Comparison of ENCODE assay signal across 17 cellular contexts in genomic region chr5:14750712-14751111, GRCh38.
A peak's percentile ranks its signal among the peaks of the same experiment; 100 is the strongest.
DNase-seq lines count a peak whose midpoint lies in the region; ATAC-seq and TF ChIP-seq lines count a peak whose summit lies in the region.
"Had no signal": no experiment of that assay in that cellular context is flagged by ENCODE, and none has a peak within 500 bp of the region (broad histone marks: within the 10 kb centered on the region; RNA-seq: fewer than 3 reads in every experiment).

No MANE protein-coding gene starts in this region.

- ATAC-seq in psoas muscle (peak in 3 of 4 donors; percentile 23 to 63 (median 47)), HG03439 (IDR thresholded peaks at IDR 0.05; ENCODE audit: unreplicated experiment) (no peak)
- ATAC-seq: GM23338, HepG2 had no signal

- no peaks in the 10 kb centered on the region for H3K9me3 Mint-ChIP-seq in activated naive CD8-positive, alpha-beta T cell (ENCODE audit: low read depth)
- no peaks in the 10 kb centered on the region for H3K9me3 Mint-ChIP-seq in activated naive CD8-positive, alpha-beta T cell treated with anti-CD3 and anti-CD28 coated beads for 36 hours
- H3K9me3 Mint-ChIP-seq: CD4-positive, alpha-beta T cell; GM23338; H9 had no signal

- no peak overlapping the region for H3K4me3 Mint-ChIP-seq in activated naive CD8-positive, alpha-beta T cell
- H3K4me3 Mint-ChIP-seq in activated naive CD8-positive, alpha-beta T cell treated with anti-CD3 and anti-CD28 coated beads for 36 hours = no peak overlapping the region
- H3K4me3 Mint-ChIP-seq: CD4-positive, alpha-beta T cell; GM23338; H9 had no signal

- H3K27ac ChIP-seq in WERI-Rb-1 (peak overlapping the region; percentile 13), psoas muscle (peak overlapping the region; percentile 54)
- H3K27ac ChIP-seq: BLaER1 treated with 17β-estradiol and CSF1 and Interleukin-3, amounts not matched to agents 10 nM and 100 nM had no signal

- in situ Hi-C loops in KBM-7 (cut with MboI; ENCODE audit: low pct_unique_long_range_greater_than_20kb, low sequenced_read_pairs) = no loop called here

- H3K27ac Mint-ChIP-seq in activated naive CD8-positive, alpha-beta T cell = peak overlapping the region; percentile 4
- H3K27ac Mint-ChIP-seq in activated naive CD8-positive, alpha-beta T cell treated with anti-CD3 and anti-CD28 coated beads for 36 hours = no peak overlapping the region
- H3K27ac Mint-ChIP-seq: CD4-positive, alpha-beta T cell; GM23338; H9 had no signal

- H3K4me1 Mint-ChIP-seq in activated naive CD8-positive, alpha-beta T cell (ENCODE audit: low read depth) = peaks cover 9% of the 10 kb centered on the region
- peaks cover 12% of the 10 kb centered on the region for H3K4me1 Mint-ChIP-seq in activated naive CD8-positive, alpha-beta T cell treated with anti-CD3 and anti-CD28 coated beads for 36 hours

- no peaks in the 10 kb centered on the region for H3K9me3 ChIP-seq in WERI-Rb-1 (ENCODE audit: severe bottlenecking)
- no peaks in the 10 kb centered on the region for H3K9me3 ChIP-seq in psoas muscle
- H3K9me3 ChIP-seq: BLaER1 treated with 17β-estradiol and CSF1 and Interleukin-3, amounts not matched to agents 10 nM and 100 nM had no signal

- H3K36me3 Mint-ChIP-seq in activated naive CD8-positive, alpha-beta T cell = peaks cover 19% of the 10 kb centered on the region
- H3K36me3 Mint-ChIP-seq in activated naive CD8-positive, alpha-beta T cell treated with anti-CD3 and anti-CD28 coated beads for 36 hours = peaks cover 22% of the 10 kb centered on the region

- H3K4me3 ChIP-seq in WERI-Rb-1 (ENCODE audit: low read depth, low read length) = no peak overlapping the region
- H3K4me3 ChIP-seq in psoas muscle = no peak overlapping the region
- H3K4me3 ChIP-seq: BLaER1 treated with 17β-estradiol and CSF1 and Interleukin-3, amounts not matched to agents 10 nM and 100 nM; GM23338 had no signal

- WGBS in psoas muscle, 3 donors = 43 to 45% (median 45%) methylated on average over 5 of the region's 5 CpGs

- H3K27me3 Mint-ChIP-seq in activated naive CD8-positive, alpha-beta T cell = no peaks in the 10 kb centered on the region
- no peaks in the 10 kb centered on the region for H3K27me3 Mint-ChIP-seq in activated naive CD8-positive, alpha-beta T cell treated with anti-CD3 and anti-CD28 coated beads for 36 hours
- H3K27me3 Mint-ChIP-seq: CD4-positive, alpha-beta T cell had no signal

- peaks cover 28% of the 10 kb centered on the region for H3K36me3 ChIP-seq in WERI-Rb-1
- H3K36me3 ChIP-seq in psoas muscle (ENCODE audit: insufficient read depth in 1 of 2, low read depth in 1 of 2) = peaks cover 0 to 30% of the 10 kb centered on the region in 2 donors

- intact Hi-C loops in psoas muscle (cut with DNase I) = loop anchor here in 1 of 2 donors (10.0 kb wide), 1 partner anchor 114 kb away; no protein-coding TSS in a partner anchor

- H3K4me1 ChIP-seq in psoas muscle = peaks cover 47% of the 10 kb centered on the region

- no peak for DNase-seq in activated naive CD8-positive, alpha-beta T cell treated with anti-CD3 and anti-CD28 coated beads for 36 hours
- DNase-seq in WERI-Rb-1 (no peak), psoas muscle (no peak), OCI-M2 (lab: John Stamatoyannopoulos, UW; ENCODE audit: unreplicated experiment) (no peak), KBM-7 (no peak)
- DNase-seq: ACHN; CD4-positive, alpha-beta T cell; DMS153; DMS79 treated with DMSO at 0.1 percent for 48 hours; EL; GDM1; H9 had no signal

- TF ChIP-seq CTCF in WERI-Rb-1 (IDR thresholded peaks at IDR 0.05; ENCODE audit: low read depth, low read length) (no peak), psoas muscle (IDR thresholded peaks at IDR 0.05) (no peak)

- no peaks in the 10 kb centered on the region for H3K27me3 ChIP-seq in WERI-Rb-1 (ENCODE audit: insufficient read depth, low read depth, severe bottlenecking)
- H3K27me3 ChIP-seq in psoas muscle (ENCODE audit: insufficient read depth in 3 of 3, low read length in 2 of 3) = no peaks in the 10 kb centered on the region
- H3K27me3 ChIP-seq: BLaER1 treated with 17β-estradiol and CSF1 and Interleukin-3, amounts not matched to agents 10 nM and 100 nM had no signal
